ENCODE assay signal across 12 cellular contexts in the genomic region with DNA sequence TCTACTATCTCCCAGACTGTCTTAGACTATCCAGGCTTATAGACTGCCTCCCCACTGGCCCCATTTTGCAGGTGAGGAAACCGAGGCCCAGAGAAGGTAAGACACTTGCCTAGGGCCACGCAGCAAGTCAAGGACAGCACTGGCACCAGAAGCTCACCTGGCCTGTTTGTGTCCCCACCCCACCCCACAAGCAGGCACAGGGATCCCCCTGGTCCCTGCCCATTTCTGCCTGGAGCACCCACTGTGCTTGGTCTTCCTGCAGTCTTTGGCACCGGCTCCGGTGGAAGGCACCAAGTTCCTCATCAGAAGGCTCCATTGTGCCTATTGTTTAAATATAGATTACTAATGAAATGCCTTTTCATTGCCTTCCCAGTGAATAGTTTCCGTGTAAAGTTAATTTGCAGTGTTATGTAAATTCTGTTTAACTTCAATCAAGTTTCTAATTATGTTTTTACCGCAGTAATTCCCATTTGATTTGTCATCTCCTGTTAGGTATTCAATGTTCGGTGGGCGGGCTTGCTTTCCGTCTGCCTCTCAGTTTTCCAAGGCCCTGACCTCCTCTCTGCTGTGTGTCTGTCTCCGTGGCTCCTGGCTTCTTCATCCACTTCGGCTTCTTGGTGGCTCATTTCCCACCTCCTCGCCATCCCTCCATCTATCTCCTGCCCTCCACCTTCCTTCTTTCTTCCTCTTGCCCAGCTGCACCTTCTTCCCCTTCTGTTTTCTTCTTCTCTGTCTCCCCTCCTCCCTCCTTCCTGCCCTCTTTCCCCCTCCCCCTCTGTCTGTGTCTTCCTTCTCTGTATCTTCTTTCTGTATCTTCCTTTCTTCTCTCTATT.
A peak's percentile ranks its signal among the peaks of the same experiment; 100 is the strongest.
DNase-seq lines count a peak whose midpoint lies in the region; ATAC-seq and TF ChIP-seq lines count a peak whose summit lies in the region.
"Had no signal": no experiment of that assay in that cellular context is flagged by ENCODE, and none has a peak within 500 bp of the region (broad histone marks: within the 10 kb centered on the region; RNA-seq: fewer than 3 reads in every experiment).

No MANE protein-coding gene starts in this region.

- intact Hi-C loops in CD8-positive, alpha-beta T cell (cut with DNase I, micrococcal nuclease) = no loop called here
- intact Hi-C loops in posterior cingulate gyrus (cut with DNase I) = loop anchor here (5.0 kb wide), 1 partner anchor 72 kb away; no protein-coding TSS in a partner anchor

- DNase-seq in CD8-positive, alpha-beta T cell = no peak
- DNase-seq in endothelial cell (ENCODE audit: low spot score) (no peak), osteocyte (ENCODE audit: extremely low spot score, unreplicated experiment) (no peak), ureter (ENCODE audit: low spot score) (no peak), amniotic stem cell (lab: John Stamatoyannopoulos, UW) (no peak), posterior cingulate gyrus (no peak)
- DNase-seq in stimulated activated CD4-positive, alpha-beta T cell treated with anti-CD3 and anti-CD28 coated beads, Interleukin-4, amount 100 ng/mL, for 24 hours = no peak
- DNase-seq: activated T-cell treated with anti-CD3 and anti-CD28 coated beads, Interleukin-2, amount 50 U/mL, for 24 hours; NCI-H1417 treated with DMSO at 0.1 percent for 48 hours; SHP77 had no signal

- ATAC-seq in CD8-positive, alpha-beta T cell = no peak

- CTCF ChIA-PET in CD8-positive, alpha-beta T cell (lab: Charles Lee) = no interaction called here

- peak overlapping the region; percentile 89 for H3K27ac Mint-ChIP-seq in CD8-positive, alpha-beta T cell
- H3K27ac Mint-ChIP-seq in endothelial cell (ENCODE audit: unreplicated experiment) (no peak overlapping the region), osteocyte (ENCODE audit: unreplicated experiment) (peak overlapping the region; percentile 83)
- H3K27ac Mint-ChIP-seq: activated T-cell treated with anti-CD3 and anti-CD28 coated beads, Interleukin-2, amount 50 U/mL, for 24 hours had no signal

- no peaks in the 10 kb centered on the region for H3K36me3 ChIP-seq in CD8-positive, alpha-beta T cell (ENCODE audit: insufficient read depth, low read length)
- peaks cover 88% of the 10 kb centered on the region; the same call in 1 of the 2 replicates for H3K36me3 ChIP-seq in Loucy (ENCODE audit: insufficient read depth, low read length)

- H3K36me3 Mint-ChIP-seq in CD8-positive, alpha-beta T cell = peaks cover 4% of the 10 kb centered on the region
- peaks cover 26% of the 10 kb centered on the region for H3K36me3 Mint-ChIP-seq in endothelial cell (ENCODE audit: low read depth, unreplicated experiment)
- peaks cover 29% of the 10 kb centered on the region for H3K36me3 Mint-ChIP-seq in osteocyte (ENCODE audit: unreplicated experiment)

- H3K9me3 Mint-ChIP-seq in CD8-positive, alpha-beta T cell = no peaks in the 10 kb centered on the region
- H3K9me3 Mint-ChIP-seq in endothelial cell (ENCODE audit: unreplicated experiment) (no peaks in the 10 kb centered on the region), osteocyte (ENCODE audit: unreplicated experiment) (no peaks in the 10 kb centered on the region)
- H3K9me3 Mint-ChIP-seq: activated T-cell treated with anti-CD3 and anti-CD28 coated beads, Interleukin-2, amount 50 U/mL, for 24 hours had no signal

- H3K4me1 ChIP-seq in CD8-positive, alpha-beta T cell (ENCODE audit: insufficient read depth, low read length) = peaks cover 69% of the 10 kb centered on the region
- H3K4me1 ChIP-seq in Loucy (ENCODE audit: insufficient read depth, low read length, poor library complexity, severe bottlenecking) = peaks cover 98% of the 10 kb centered on the region

- peaks cover 15% of the 10 kb centered on the region for H4K20me1 ChIP-seq in Loucy (ENCODE audit: insufficient read depth, low read length, poor library complexity, severe bottlenecking)

- peaks cover 100% of the 10 kb centered on the region for H3K79me2 ChIP-seq in Loucy (ENCODE audit: insufficient read depth, low read length)

- H3K27ac ChIP-seq in CD8-positive, alpha-beta T cell (ENCODE audit: low read depth, low read length) = no peak overlapping the region
- H3K27ac ChIP-seq: neutrophil had no signal

- POLR2A ChIA-PET in CD8-positive, alpha-beta T cell (lab: Charles Lee) = no interaction called here

- TF ChIP-seq CTCF in CD8-positive, alpha-beta T cell (IDR thresholded peaks at IDR 0.05) = no peak
- TF ChIP-seq CTCF in Loucy (conservative IDR thresholded peaks at IDR 0.05; ENCODE audit: low read length) (no peak), endothelial cell (IDR thresholded peaks at IDR 0.05; ENCODE audit: unreplicated experiment) (no peak), osteocyte (IDR thresholded peaks at IDR 0.05) (no peak)

- H3K4me2 ChIP-seq in Loucy (ENCODE audit: low read depth, low read length, poor library complexity, severe bottlenecking) = peak overlapping the region; percentile 2

- H3K9ac ChIP-seq in Loucy (ENCODE audit: low read depth, low read length, poor library complexity, severe bottlenecking) = peak overlapping the region; percentile 41

- no peaks in the 10 kb centered on the region for H3F3A ChIP-seq in Loucy (ENCODE audit: low read depth)

- H2AFZ ChIP-seq in Loucy (ENCODE audit: low read length) = no peak overlapping the region

- H3K9me3 ChIP-seq in CD8-positive, alpha-beta T cell (ENCODE audit: low read length) = no peaks in the 10 kb centered on the region
- no peaks in the 10 kb centered on the region for H3K9me3 ChIP-seq in Loucy (ENCODE audit: insufficient read depth, low read depth, low read length)
- H3K9me3 ChIP-seq: neutrophil had no signal

- peak overlapping the region; percentile 58 for H3K4me3 Mint-ChIP-seq in CD8-positive, alpha-beta T cell
- H3K4me3 Mint-ChIP-seq in endothelial cell (ENCODE audit: unreplicated experiment) (peak overlapping the region; percentile 4), osteocyte (ENCODE audit: unreplicated experiment) (no peak overlapping the region)
- H3K4me3 Mint-ChIP-seq: activated T-cell treated with anti-CD3 and anti-CD28 coated beads, Interleukin-2, amount 50 U/mL, for 24 hours had no signal

- peak overlapping the region; percentile 23 for H3K4me3 ChIP-seq in CD8-positive, alpha-beta T cell (ENCODE audit: low read depth, low read length)
- H3K4me3 ChIP-seq in Loucy (ENCODE audit: low read length, poor library complexity, severe bottlenecking) = no peak overlapping the region

- H3K27me3 Mint-ChIP-seq in CD8-positive, alpha-beta T cell (ENCODE audit: low read depth) = no peaks in the 10 kb centered on the region
- H3K27me3 Mint-ChIP-seq in endothelial cell (ENCODE audit: unreplicated experiment) = peaks cover 13% of the 10 kb centered on the region
- no peaks in the 10 kb centered on the region for H3K27me3 Mint-ChIP-seq in osteocyte (ENCODE audit: unreplicated experiment)
- H3K27me3 Mint-ChIP-seq: activated T-cell treated with anti-CD3 and anti-CD28 coated beads, Interleukin-2, amount 50 U/mL, for 24 hours had no signal

- no peaks in the 10 kb centered on the region for H3K27me3 ChIP-seq in CD8-positive, alpha-beta T cell (ENCODE audit: insufficient read depth, low read length)
- H3K27me3 ChIP-seq in Loucy (ENCODE audit: insufficient read depth, low read length, poor library complexity, severe bottlenecking) = no peaks in the 10 kb centered on the region

- peaks cover 75% of the 10 kb centered on the region for H3K4me1 Mint-ChIP-seq in CD8-positive, alpha-beta T cell (ENCODE audit: low read depth)
- H3K4me1 Mint-ChIP-seq in endothelial cell (ENCODE audit: unreplicated experiment) (peaks cover 36% of the 10 kb centered on the region), osteocyte (ENCODE audit: unreplicated experiment) (peaks cover 66% of the 10 kb centered on the region)

- no peaks in the 10 kb centered on the region for H3K9me2 ChIP-seq in Loucy (replicated peaks; ENCODE audit: low read depth, low read length)
